In the genomic region with DNA sequence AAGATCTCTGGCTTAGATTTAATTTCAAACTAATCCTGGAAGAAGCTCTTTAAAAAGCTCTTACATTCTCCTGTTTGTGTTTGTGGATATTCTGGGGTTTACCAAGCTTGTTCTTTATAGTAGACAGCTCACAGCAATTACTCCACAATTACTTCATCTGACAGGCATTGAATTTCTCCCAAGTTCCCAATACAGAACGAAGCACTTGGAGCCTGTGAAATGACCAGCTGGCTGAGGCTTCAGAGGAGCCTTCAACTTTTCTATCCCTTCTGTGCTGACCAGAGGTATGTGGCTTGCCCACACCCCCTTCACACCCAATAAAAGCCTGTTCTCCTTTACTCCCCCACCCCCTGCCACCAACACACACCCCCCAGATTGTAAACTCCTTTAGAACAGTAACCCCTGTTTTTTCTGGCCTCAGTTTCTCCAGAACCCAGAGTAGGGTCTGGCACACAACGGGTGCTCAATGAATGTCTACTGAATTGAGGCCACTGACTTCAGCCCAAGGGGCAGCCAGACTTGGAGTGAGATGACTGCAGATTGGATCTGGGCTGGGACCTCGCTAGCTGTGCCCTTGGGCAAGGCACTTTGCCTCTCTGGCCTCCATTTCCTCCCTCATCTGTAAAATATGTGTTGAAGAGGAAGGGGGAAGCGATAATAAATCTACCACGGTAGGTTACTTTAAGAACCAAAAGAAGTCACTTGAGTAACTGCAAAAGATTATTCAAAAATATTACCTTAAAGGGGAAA, we compare ENCODE assay signal across 12 cellular contexts. TPM values are rescaled to one million over a fixed set of nuclear protein-coding genes. Genes with fewer than 3 reads are reported as not detected.
DNase-seq lines count a peak whose midpoint lies in the region; ATAC-seq and TF ChIP-seq lines count a peak whose summit lies in the region.
"Had no signal": no experiment of that assay in that cellular context is flagged by ENCODE, and none has a peak within 500 bp of the region (broad histone marks: within the 10 kb centered on the region; RNA-seq: fewer than 3 reads in every experiment).

No MANE protein-coding gene starts in this region.

- H3K4me3 ChIP-seq in AG10803 (ENCODE audit: low read length): no peak overlapping the region
- H3K4me3 ChIP-seq in Loucy (ENCODE audit: low read length, poor library complexity, severe bottlenecking): peak overlapping the region; percentile 18
- H3K4me3 ChIP-seq: BLaER1, thyroid gland had no signal

- peak overlapping the region; percentile 52 to 94 (median 83) for H3K27ac Mint-ChIP-seq in brain
- no peak overlapping the region for H3K27ac Mint-ChIP-seq in memory B cell
- no peak overlapping the region for H3K27ac Mint-ChIP-seq in natural killer cell treated with Interleukin-12 subunit alpha and Interleukin-12 subunit beta and Interleukin-15 and Interleukin-18, amount 100 ng/mL, for 72 hours

- H2AFZ ChIP-seq in Loucy (ENCODE audit: low read length): no peak overlapping the region

- peaks cover 58% of the 10 kb centered on the region for H3K4me1 ChIP-seq in Loucy (ENCODE audit: insufficient read depth, low read length, poor library complexity, severe bottlenecking)

- peak overlapping the region; percentile 56 for H3K4me2 ChIP-seq in Loucy (ENCODE audit: low read depth, low read length, poor library complexity, severe bottlenecking)
- H3K4me2 ChIP-seq: BLaER1 had no signal

- H3K27me3 Mint-ChIP-seq in brain (peaks cover 70% of the 10 kb centered on the region), memory B cell (peaks cover 15% of the 10 kb centered on the region)
- peaks cover 41 to 78% of the 10 kb centered on the region in 2 donors for H3K27me3 Mint-ChIP-seq in natural killer cell treated with Interleukin-12 subunit alpha and Interleukin-12 subunit beta and Interleukin-15 and Interleukin-18, amount 100 ng/mL, for 72 hours

- H3K4me3 Mint-ChIP-seq in brain: peak overlapping the region; percentile 50 to 84 (median 62)
- H3K4me3 Mint-ChIP-seq in memory B cell: no peak overlapping the region
- no peak overlapping the region for H3K4me3 Mint-ChIP-seq in natural killer cell treated with Interleukin-12 subunit alpha and Interleukin-12 subunit beta and Interleukin-15 and Interleukin-18, amount 100 ng/mL, for 72 hours

- H3K36me3 Mint-ChIP-seq in brain: no peaks in the 10 kb centered on the region
- H3K36me3 Mint-ChIP-seq in memory B cell: no peaks in the 10 kb centered on the region
- H3K36me3 Mint-ChIP-seq in natural killer cell treated with Interleukin-12 subunit alpha and Interleukin-12 subunit beta and Interleukin-15 and Interleukin-18, amount 100 ng/mL, for 72 hours: no peaks in the 10 kb centered on the region

- no peak for TF ChIP-seq CTCF in AG10803 (conservative IDR thresholded peaks at IDR 0.05; ENCODE audit: low read length)
- TF ChIP-seq CTCF in Loucy (conservative IDR thresholded peaks at IDR 0.05; ENCODE audit: low read length): no peak
- no peak for TF ChIP-seq CTCF in brain (conservative IDR thresholded peaks at IDR 0.05)

- peaks cover 7% of the 10 kb centered on the region; the same call in 1 of the 2 replicates for H3F3A ChIP-seq in Loucy (ENCODE audit: low read depth)

- H3K9me2 ChIP-seq in Loucy (replicated peaks; ENCODE audit: low read depth, low read length): no peaks in the 10 kb centered on the region

- H4K20me1 ChIP-seq in Loucy (ENCODE audit: insufficient read depth, low read length, poor library complexity, severe bottlenecking): no peaks in the 10 kb centered on the region

- H3K9me3 Mint-ChIP-seq in brain (peaks cover 0 to 6% (median 0%) of the 10 kb centered on the region in 5 experiments), memory B cell (no peaks in the 10 kb centered on the region)
- H3K9me3 Mint-ChIP-seq in natural killer cell treated with Interleukin-12 subunit alpha and Interleukin-12 subunit beta and Interleukin-15 and Interleukin-18, amount 100 ng/mL, for 72 hours: no peaks in the 10 kb centered on the region

- no peaks in the 10 kb centered on the region for H3K36me3 ChIP-seq in Loucy (ENCODE audit: insufficient read depth, low read length)
- H3K36me3 ChIP-seq: BLaER1, thyroid gland had no signal

- ATAC-seq in memory B cell (ENCODE audit: low read depth) (peak; percentile 14), HG02938 (IDR thresholded peaks at IDR 0.05; ENCODE audit: unreplicated experiment) (no peak), GM19351 (IDR thresholded peaks at IDR 0.05; ENCODE audit: unreplicated experiment) (no peak)
- no peak for ATAC-seq in natural killer cell treated with Interleukin-12 subunit alpha and Interleukin-12 subunit beta and Interleukin-15 and Interleukin-18, amount 100 ng/mL, for 72 hours

- H3K9ac ChIP-seq in Loucy (ENCODE audit: low read depth, low read length, poor library complexity, severe bottlenecking): peak overlapping the region; percentile 17
- H3K9ac ChIP-seq: BLaER1 had no signal

- peaks cover 64% of the 10 kb centered on the region for H3K4me1 Mint-ChIP-seq in brain
- H3K4me1 Mint-ChIP-seq in memory B cell: peaks cover 19% of the 10 kb centered on the region
- peaks cover 34 to 42% of the 10 kb centered on the region in 2 donors for H3K4me1 Mint-ChIP-seq in natural killer cell treated with Interleukin-12 subunit alpha and Interleukin-12 subunit beta and Interleukin-15 and Interleukin-18, amount 100 ng/mL, for 72 hours (ENCODE audit: low read depth in 2 of 2)

- no peaks in the 10 kb centered on the region for H3K9me3 ChIP-seq in Loucy (ENCODE audit: insufficient read depth, low read depth, low read length)
- H3K9me3 ChIP-seq: BLaER1, thyroid gland had no signal

- DNase-seq in AG10803 (ENCODE audit: low read depth) (peak; percentile 76), memory B cell (ENCODE audit: low spot score in 2 of 2) (no peak), mucosa of gallbladder (ENCODE audit: low spot score) (no peak)
- DNase-seq in natural killer cell treated with Interleukin-12 subunit alpha and Interleukin-12 subunit beta and Interleukin-15 and Interleukin-18, amount 100 ng/mL, for 72 hours (ENCODE audit: low spot score): no peak
- DNase-seq: activated effector memory CD4-positive, alpha-beta T cell treated with Interleukin-2 at 50 U/mL for 16 hours; NCI-H1694 had no signal

- no peaks in the 10 kb centered on the region for H3K79me2 ChIP-seq in Loucy (ENCODE audit: insufficient read depth, low read length)

- no peaks in the 10 kb centered on the region for H3K27me3 ChIP-seq in Loucy (ENCODE audit: insufficient read depth, low read length, poor library complexity, severe bottlenecking)

RNA-seq across cellular contexts. Expression of gene GRHL3, which starts 0.7 kb away (rescaled TPM):
- polyA plus RNA-seq in brain (ENCODE audit: insufficient read depth, low read depth, low replicate concordance): not detected
- total RNA-seq in natural killer cell treated with Interleukin-12 subunit alpha and Interleukin-12 subunit beta and Interleukin-15 and Interleukin-18, amount 100 ng/mL, for 72 hours: not detected
- total RNA-seq in mucosa of gallbladder: 1.4 TPM

Comparison
In these comparisons a context has a peak if more than half of its experiments do, and no peak if none do; other contexts are left out.
1. H3K27ac Mint-ChIP-seq: peak in brain (5 of 5); none in memory B cell (single experiment) and natural killer cell treated with Interleukin-12 subunit alpha and Interleukin-12 subunit beta and Interleukin-15 and Interleukin-18, amount 100 ng/mL, for 72 hours (0 of 2).
2. H3K4me3 Mint-ChIP-seq: peak in brain (5 of 5); none in memory B cell (single experiment) and natural killer cell treated with Interleukin-12 subunit alpha and Interleukin-12 subunit beta and Interleukin-15 and Interleukin-18, amount 100 ng/mL, for 72 hours (single experiment).